35 cellular contexts compared by ENCODE assay signal in genomic region chr13:54368387-54368786, GRCh38.
"Had no signal": no experiment of that assay in that cellular context is flagged by ENCODE, and none has a peak within 500 bp of the region (broad histone marks: within the 10 kb centered on the region; RNA-seq: fewer than 3 reads in every experiment).

No MANE protein-coding gene starts in this region.

- H3K27ac ChIP-seq: adrenal gland, ascending aorta, brain microvascular endothelial cell, breast epithelium, cardiac muscle cell had no signal

- DNase-seq: activated effector memory CD4-positive, alpha-beta T cell treated with anti-CD3 and anti-CD28 coated beads, Interleukin-2, amount 50 U/mL, for 16 hours; activated effector memory CD4-positive, alpha-beta T cell treated with Interleukin-2 at 50 U/mL for 16 hours; activated gamma-delta T cell; activated gamma-delta T cell treated with Interleukin-2 at 50 U/mL for 16 hours; activated naive CD4-positive, alpha-beta T cell; activated naive CD4-positive, alpha-beta T cell treated with anti-CD3 and anti-CD28 coated beads for 36 hours; activated naive CD4-positive, alpha-beta T cell treated with anti-CD3 and anti-CD28 coated beads, Interleukin-2, amount 10 ng/mL, durations not matched to agents 7 days and 5 days; activated naive CD4-positive, alpha-beta T cell treated with anti-CD3 and anti-CD28 coated beads, Interleukin-2, amount 50 U/mL, for 16 hours; activated naive CD4-positive, alpha-beta T cell treated with Interleukin-2 at 50 U/mL for 16 hours; activated naive CD8-positive, alpha-beta T cell treated with anti-CD3 and anti-CD28 coated beads, Interleukin-2, amount 50 U/mL, for 24 hours; activated T-cell treated with anti-CD3 and anti-CD28 coated beads, Interleukin-2, amount 50 U/mL, for 1 hour; activated T-cell treated with anti-CD3 and anti-CD28 coated beads, Interleukin-2, amount 50 U/mL, for 24 hours; activated T-cell treated with anti-CD3 and anti-CD28 coated beads, Interleukin-2, amount 50 U/mL, for 4 hours; activated T-cell treated with anti-CD3 and anti-CD28 coated beads, Interleukin-2, amount 50 U/mL, for 48 hours; activated T-cell treated with anti-CD3 and anti-CD28 coated beads, Interleukin-2, amount 50 U/mL, for 72 hours; adrenal gland; amniotic stem cell; amygdala; anterior cingulate cortex; aorta; brain microvascular endothelial cell; caudate nucleus; central memory CD4-positive, alpha-beta T cell; cerebellar nuclear complex had no signal

- H3K9me3 Mint-ChIP-seq: activated naive CD4-positive, alpha-beta T cell treated with anti-CD3 and anti-CD28 coated beads for 36 hours had no signal

- ATAC-seq: activated naive CD4-positive, alpha-beta T cell treated with anti-CD3 and anti-CD28 coated beads, Interleukin-2, amount 50 U/mL, for 72 hours; activated naive CD8-positive, alpha-beta T cell treated with anti-CD3 and anti-CD28 coated beads, Interleukin-2, amount 50 U/mL, for 24 hours; activated T-cell treated with anti-CD3 and anti-CD28 coated beads, Interleukin-2, amount 50 U/mL, for 4 hours; activated T-cell treated with anti-CD3 and anti-CD28 coated beads, Interleukin-2, amount 50 U/mL, for 72 hours; activated T-helper 17 cell treated with anti-CD3 and anti-CD28 coated beads, Interleukin-2, amount 50 U/mL, for 72 hours had no signal

- H3K4me1 Mint-ChIP-seq: activated naive CD4-positive, alpha-beta T cell treated with anti-CD3 and anti-CD28 coated beads, Interleukin-2, amount 10 ng/mL, durations not matched to agents 7 days and 5 days; activated naive CD4-positive, alpha-beta T cell treated with anti-CD3 and anti-CD28 coated beads, Interleukin-2, amount 50 U/mL, for 24 hours; activated naive CD8-positive, alpha-beta T cell treated with anti-CD3 and anti-CD28 coated beads, Interleukin-2, amount 50 U/mL, for 24 hours; activated T-helper 17 cell treated with anti-CD3 and anti-CD28 coated beads, Interleukin-2, amount 50 U/mL, for 72 hours; central memory CD8-positive, alpha-beta T cell had no signal

- H3K27ac Mint-ChIP-seq: activated naive CD4-positive, alpha-beta T cell treated with anti-CD3 and anti-CD28 coated beads for 36 hours; activated naive CD4-positive, alpha-beta T cell treated with anti-CD3 and anti-CD28 coated beads, Interleukin-2, amount 10 ng/mL, durations not matched to agents 7 days and 5 days; activated naive CD4-positive, alpha-beta T cell treated with anti-CD3 and anti-CD28 coated beads, Interleukin-2, amount 50 U/mL, for 24 hours; activated naive CD8-positive, alpha-beta T cell; activated naive CD8-positive, alpha-beta T cell treated with anti-CD3 and anti-CD28 coated beads, Interleukin-2, amount 50 U/mL, for 24 hours; activated T-cell treated with anti-CD3 and anti-CD28 coated beads, Interleukin-2, amount 50 U/mL, for 24 hours; activated T-helper 1 cell treated with anti-CD3 and anti-CD28 coated beads, Interleukin-12 subunit alpha, Interleukin-12 subunit beta, Interleukin-2, Interleukin-4 antibody, amounts not matched to agents 30 ng/mL and 10 ng/mL and 1 ng/mL, durations not matched to agents 14 hours and 24 hours and 36 hours; activated T-helper 17 cell treated with anti-CD3 and anti-CD28 coated beads, Interleukin-2, amount 50 U/mL, for 72 hours; activated T-helper 2 cell treated with anti-CD3 and anti-CD28 coated beads, Interferon-gamma antibody, Interleukin-2, Interleukin-4, amounts not matched to agents 10 μg/mL and 5 μg/mL and 100 μg/mL, durations not matched to agents 14 hours and 24 hours and 36 hours; brain had no signal

- H3K4me3 ChIP-seq: adrenal gland, ascending aorta, breast epithelium, cardiac muscle cell had no signal

- H3K36me3 ChIP-seq: adrenal gland, ascending aorta, brain microvascular endothelial cell, breast epithelium, cardiac muscle cell had no signal

- H3K4me3 Mint-ChIP-seq: activated naive CD4-positive, alpha-beta T cell treated with anti-CD3 and anti-CD28 coated beads for 36 hours; activated naive CD4-positive, alpha-beta T cell treated with anti-CD3 and anti-CD28 coated beads, Interleukin-2, amount 10 ng/mL, durations not matched to agents 7 days and 5 days; activated naive CD4-positive, alpha-beta T cell treated with anti-CD3 and anti-CD28 coated beads, Interleukin-2, amount 50 U/mL, for 24 hours; activated naive CD8-positive, alpha-beta T cell; activated naive CD8-positive, alpha-beta T cell treated with anti-CD3 and anti-CD28 coated beads, Interleukin-2, amount 50 U/mL, for 24 hours; activated T-cell treated with anti-CD3 and anti-CD28 coated beads, Interleukin-2, amount 50 U/mL, for 24 hours; activated T-cell treated with anti-CD3 and anti-CD28 coated beads, Interleukin-2, amount 50 U/mL, for 4 hours; activated T-cell treated with anti-CD3 and anti-CD28 coated beads, Interleukin-2, amount 50 U/mL, for 72 hours; activated T-helper 1 cell treated with anti-CD3 and anti-CD28 coated beads, Interleukin-12 subunit alpha, Interleukin-12 subunit beta, Interleukin-2, Interleukin-4 antibody, amounts not matched to agents 30 ng/mL and 10 ng/mL and 1 ng/mL, durations not matched to agents 14 hours and 24 hours and 36 hours; activated T-helper 17 cell treated with anti-CD3 and anti-CD28 coated beads, Interleukin-2, amount 50 U/mL, for 72 hours; brain; central memory CD8-positive, alpha-beta T cell had no signal

- H3K27me3 ChIP-seq: adrenal gland, ascending aorta, brain microvascular endothelial cell, breast epithelium, cardiac muscle cell had no signal

- H3K27me3 Mint-ChIP-seq: activated naive CD4-positive, alpha-beta T cell treated with anti-CD3 and anti-CD28 coated beads, Interleukin-2, amount 10 ng/mL, durations not matched to agents 7 days and 5 days; activated naive CD4-positive, alpha-beta T cell treated with anti-CD3 and anti-CD28 coated beads, Interleukin-2, amount 50 U/mL, for 24 hours; activated naive CD8-positive, alpha-beta T cell; activated naive CD8-positive, alpha-beta T cell treated with anti-CD3 and anti-CD28 coated beads, Interleukin-2, amount 50 U/mL, for 24 hours; activated T-cell treated with anti-CD3 and anti-CD28 coated beads, Interleukin-2, amount 50 U/mL, for 24 hours; activated T-helper 17 cell treated with anti-CD3 and anti-CD28 coated beads, Interleukin-2, amount 50 U/mL, for 72 hours; brain; central memory CD8-positive, alpha-beta T cell had no signal

- H3K4me1 ChIP-seq: adrenal gland, ascending aorta, breast epithelium had no signal

- H3K36me3 Mint-ChIP-seq: activated naive CD4-positive, alpha-beta T cell treated with anti-CD3 and anti-CD28 coated beads, Interleukin-2, amount 10 ng/mL, durations not matched to agents 7 days and 5 days; activated naive CD4-positive, alpha-beta T cell treated with anti-CD3 and anti-CD28 coated beads, Interleukin-2, amount 50 U/mL, for 24 hours; activated naive CD4-positive, alpha-beta T cell treated with anti-CD3 and anti-CD28 coated beads, Interleukin-2, amount 50 U/mL, for 72 hours; activated naive CD8-positive, alpha-beta T cell; brain had no signal

- H3K9me3 ChIP-seq: adrenal gland, ascending aorta, breast epithelium had no signal
